In the genomic region with DNA sequence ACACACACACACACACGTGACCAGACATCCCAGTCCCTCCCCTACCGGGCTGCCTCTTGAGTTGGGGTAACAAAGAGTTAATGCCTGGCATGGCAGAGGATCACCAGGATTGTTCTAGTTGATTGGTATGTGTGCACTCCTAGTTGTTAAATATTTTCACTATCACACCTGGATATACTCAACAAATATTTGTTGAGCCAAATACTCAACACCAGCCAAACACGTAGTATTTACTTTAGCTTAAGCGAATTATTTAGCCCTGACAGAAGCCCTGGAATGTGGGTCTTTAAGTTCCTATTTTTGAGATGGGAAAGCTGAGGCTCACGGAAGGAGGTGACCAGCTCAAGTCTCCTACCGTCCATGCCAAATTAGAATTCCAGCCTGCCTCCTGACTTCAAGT, we compare ENCODE assay signal across 11 cellular contexts. TPM values are rescaled to one million over a fixed set of nuclear protein-coding genes. Genes with fewer than 3 reads are reported as not detected.
DNase-seq lines count a peak whose midpoint lies in the region; ATAC-seq, FAIRE-seq and TF ChIP-seq lines count a peak whose summit lies in the region.
"Had no signal": no experiment of that assay in that cellular context is flagged by ENCODE, and none has a peak within 500 bp of the region (broad histone marks: within the 10 kb centered on the region; RNA-seq: fewer than 3 reads in every experiment).

No MANE protein-coding gene starts in this region.

- H3K4me1 Mint-ChIP-seq in activated CD4-positive, alpha-beta memory T cell treated with anti-CD3 and anti-CD28 coated beads, Interleukin-2, amount 10 ng/mL, durations not matched to agents 7 days and 5 days = peaks cover 85% of the 10 kb centered on the region

- no peak for TF ChIP-seq EP300 in A549 (IDR thresholded peaks at IDR 0.05)

- peaks cover 4% of the 10 kb centered on the region; the same call in 1 of the 2 replicates for H3K36me3 ChIP-seq in DOHH2 (ENCODE audit: control insufficient read depth, low read length)
- no peaks in the 10 kb centered on the region for H3K36me3 ChIP-seq in left lung

- no peaks in the 10 kb centered on the region for H3K27me3 ChIP-seq in DOHH2 (ENCODE audit: control insufficient read depth, low read length)
- peaks cover 0 to 16% of the 10 kb centered on the region in 2 donors for H3K27me3 ChIP-seq in left lung

- H3K27ac ChIP-seq in A549 = no peak overlapping the region
- H3K27ac ChIP-seq in DOHH2 (ENCODE audit: low read depth, low read length) = peak overlapping the region; percentile 100
- peak overlapping the region in 1 of 2 donors; percentile 11 for H3K27ac ChIP-seq in left lung

- no peaks in the 10 kb centered on the region for H3K9me2 ChIP-seq in DOHH2 (replicated peaks; ENCODE audit: control insufficient read depth, low read length)

- peaks cover 71% of the 10 kb centered on the region for H3K36me3 Mint-ChIP-seq in activated CD4-positive, alpha-beta memory T cell treated with anti-CD3 and anti-CD28 coated beads, Interleukin-2, amount 10 ng/mL, durations not matched to agents 7 days and 5 days (ENCODE audit: low read depth)

- ATAC-seq in A549 (no peak), left lung (peak; percentile 31)
- ATAC-seq: activated naive CD4-positive, alpha-beta T cell treated with anti-CD3 and anti-CD28 coated beads, Interleukin-2, amount 50 U/mL, for 72 hours had no signal

- FAIRE-seq in A549 (lab: Jason Lieb, UNC) = no peak

- no peak for TF ChIP-seq CTCF in A549 (IDR thresholded peaks at IDR 0.05)
- no peak for TF ChIP-seq CTCF in DOHH2 (IDR thresholded peaks at IDR 0.05; ENCODE audit: low read depth, low read length, poor library complexity, severe bottlenecking)
- no peak for TF ChIP-seq CTCF in left lung (IDR thresholded peaks at IDR 0.05)

- DNase-seq in A549 (ENCODE audit: low read depth in 1 of 2, low spot score in 1 of 2) = no peak
- no peak for DNase-seq in activated CD4-positive, alpha-beta memory T cell treated with anti-CD3 and anti-CD28 coated beads, Interleukin-2, amount 10 ng/mL, durations not matched to agents 7 days and 5 days
- DNase-seq in left lung = no peak
- no peak for DNase-seq in HK-2 (ENCODE audit: unreplicated experiment)
- DNase-seq in NCI-H2171 treated with DMSO at 0.1 percent for 48 hours (lab: John Stamatoyannopoulos, UW) = no peak
- DNase-seq in NCI-H2107 treated with DMSO at 0.1 percent for 48 hours (lab: John Stamatoyannopoulos, UW; ENCODE audit: unreplicated experiment) = no peak
- no peak for DNase-seq in A172 (ENCODE audit: low spot score)

- H3K4me2 ChIP-seq in A549 (peak overlapping the region; percentile 38; the same call in 1 of the 3 replicates), DOHH2 (ENCODE audit: low read length) (peak overlapping the region; percentile 100)

- H4K20me1 ChIP-seq in DOHH2 (ENCODE audit: control insufficient read depth, insufficient read depth, low read depth, low read length) = no peaks in the 10 kb centered on the region

- H3K9me3 ChIP-seq in A549 (no peaks in the 10 kb centered on the region), DOHH2 (ENCODE audit: control insufficient read depth, insufficient read depth, low read length) (no peaks in the 10 kb centered on the region), left lung (no peaks in the 10 kb centered on the region)

- no peak overlapping the region for H3K4me3 ChIP-seq in A549
- peak overlapping the region; percentile 84 for H3K4me3 ChIP-seq in DOHH2 (ENCODE audit: low read length)
- H3K4me3 ChIP-seq in left lung = no peak overlapping the region

- WGBS in A549 (ENCODE audit: missing lambda C conversion rate) = 16% methylated on average over 6 of the region's 6 CpGs

- H3K4me1 ChIP-seq in A549 (peaks cover 6% of the 10 kb centered on the region; the same call in 1 of the 3 replicates), DOHH2 (ENCODE audit: control insufficient read depth, low read length) (peaks cover 93% of the 10 kb centered on the region), left lung (peaks cover 33 to 51% of the 10 kb centered on the region in 2 donors)

- peaks cover 6% of the 10 kb centered on the region; the same call in 1 of the 2 replicates for H3K79me2 ChIP-seq in DOHH2 (ENCODE audit: control insufficient read depth, low read length)

- POLR2A ChIA-PET in A549 (lab: Yijun Ruan, JAX) = no interaction called here
- POLR2A ChIA-PET in activated CD4-positive, alpha-beta memory T cell treated with anti-CD3 and anti-CD28 coated beads, Interleukin-2, amount 10 ng/mL, durations not matched to agents 7 days and 5 days (lab: Charles Lee) = interaction anchor here (0.9 to 1.2 kb wide), 2 partner anchors 17 to 91 kb away, joined by 3 read pairs; a partner anchor contains a TSS

- no peaks in the 10 kb centered on the region for H3K27me3 Mint-ChIP-seq in activated CD4-positive, alpha-beta memory T cell treated with anti-CD3 and anti-CD28 coated beads, Interleukin-2, amount 10 ng/mL, durations not matched to agents 7 days and 5 days

- peak overlapping the region; percentile 97 for H3K27ac Mint-ChIP-seq in activated CD4-positive, alpha-beta memory T cell treated with anti-CD3 and anti-CD28 coated beads, Interleukin-2, amount 10 ng/mL, durations not matched to agents 7 days and 5 days

- intact Hi-C loops in left lung (cut with DNase I) = no loop called here

- TF ChIP-seq RAD21 in A549 (conservative IDR thresholded peaks at IDR 0.05 in 1 of 2, IDR thresholded peaks at IDR 0.05 in 1 of 2) = no peak

- H3K4me3 Mint-ChIP-seq in activated CD4-positive, alpha-beta memory T cell treated with anti-CD3 and anti-CD28 coated beads, Interleukin-2, amount 10 ng/mL, durations not matched to agents 7 days and 5 days = no peak overlapping the region

- H3K9me3 Mint-ChIP-seq in activated CD4-positive, alpha-beta memory T cell treated with anti-CD3 and anti-CD28 coated beads, Interleukin-2, amount 10 ng/mL, durations not matched to agents 7 days and 5 days = no peaks in the 10 kb centered on the region
- H3K9me3 Mint-ChIP-seq: activated naive CD4-positive, alpha-beta T cell treated with anti-CD3 and anti-CD28 coated beads, Interleukin-2, amount 50 U/mL, for 72 hours had no signal

- no peak for TF ChIP-seq POLR2A in A549 (IDR thresholded peaks at IDR 0.05; ENCODE audit: low read length)

- peaks cover 70% of the 10 kb centered on the region for H3F3A ChIP-seq in DOHH2 (ENCODE audit: control insufficient read depth, insufficient read depth)

- CTCF ChIA-PET in A549 (lab: Yijun Ruan, JAX) = interaction anchor here (0.6 kb wide), 1 partner anchor 31 kb away, joined by 3 read pairs; no protein-coding TSS in a partner anchor
- CTCF ChIA-PET in activated CD4-positive, alpha-beta memory T cell treated with anti-CD3 and anti-CD28 coated beads, Interleukin-2, amount 10 ng/mL, durations not matched to agents 7 days and 5 days (lab: Charles Lee) = interaction anchor here (3.0 kb wide), 1 partner anchor 19 kb away, joined by 11 read pairs; no protein-coding TSS in a partner anchor

RNA-seq across cellular contexts. Expression of a gene that starts 10.5 kb away (rescaled TPM):
- polyA plus RNA-seq in A549 (2011; rRNA removed) = not detected in 2 replicates
- polyA plus RNA-seq in A549 (2012; cell fraction: cytosol; rRNA removed) = not detected in 2 replicates
- polyA plus RNA-seq in A549 (2012; cell fraction: nucleus; rRNA removed) = not detected in 2 replicates
- polyA plus RNA-seq in A549 (2017; fragmentation: RNase III; extraction: RNeasy Plus Mini Kit Qiagen cat#74134 plus additional on column Dnase treatment) = not detected in 3 replicates
- polyA minus RNA-seq in A549 (2011; rRNA and poly(A)+ RNA removed) = not detected in 2 replicates
- 100 to 1,000 TPM; 639 to 653 TPM for total RNA-seq in activated CD4-positive, alpha-beta memory T cell treated with anti-CD3 and anti-CD28 coated beads, Interleukin-2, amount 10 ng/mL, durations not matched to agents 7 days and 5 days
- total RNA-seq in left lung = 10 to 100 TPM in 1 of 2 donors, 1 to 10 TPM in 1; 3.6 to 10.5 TPM
- not detected in 2 replicates for total RNA-seq in A172 (2014; rRNA removed; shearing (Covaris generic))
- polyA plus RNA-seq: BJ, neural cell had no signal

RNA-seq across cellular contexts. Expression of a gene that starts 27.5 kb away (rescaled TPM):
- polyA plus RNA-seq in A549 (2011; rRNA removed) = not detected in 2 replicates
- polyA plus RNA-seq in A549 (2012; cell fraction: cytosol; rRNA removed) = not detected in 2 replicates
- polyA plus RNA-seq in A549 (2012; cell fraction: nucleus; rRNA removed) = not detected in 2 replicates
- polyA plus RNA-seq in A549 (2017; fragmentation: RNase III; extraction: RNeasy Plus Mini Kit Qiagen cat#74134 plus additional on column Dnase treatment) = not detected in 3 replicates
- polyA minus RNA-seq in A549 (2011; rRNA and poly(A)+ RNA removed) = not detected in 2 replicates
- 100 to 1,000 TPM; 467 to 476 TPM for total RNA-seq in activated CD4-positive, alpha-beta memory T cell treated with anti-CD3 and anti-CD28 coated beads, Interleukin-2, amount 10 ng/mL, durations not matched to agents 7 days and 5 days
- total RNA-seq in left lung = 1 to 10 TPM; 3.3 to 7.0 TPM
- total RNA-seq in A172 (2014; rRNA removed; shearing (Covaris generic)) = not detected in 2 replicates
- polyA plus RNA-seq: BJ, neural cell had no signal

RNA-seq across cellular contexts. Expression of a gene that starts 29.2 kb away (rescaled TPM):
- polyA plus RNA-seq in A549 (2011; rRNA removed) (not detected in 2 replicates), A549 (2017; fragmentation: RNase III; extraction: RNeasy Plus Mini Kit Qiagen cat#74134 plus additional on column Dnase treatment) (not detected in 3 replicates)
- polyA plus RNA-seq in A549 (2012; cell fraction: cytosol; rRNA removed) = not detected in 2 replicates
- not detected in 2 replicates for polyA plus RNA-seq in A549 (2012; cell fraction: nucleus; rRNA removed)
- polyA minus RNA-seq in A549 (2011; rRNA and poly(A)+ RNA removed) = not detected in 2 replicates
- 100 to 1,000 TPM; 223 to 225 TPM for total RNA-seq in activated CD4-positive, alpha-beta memory T cell treated with anti-CD3 and anti-CD28 coated beads, Interleukin-2, amount 10 ng/mL, durations not matched to agents 7 days and 5 days
- 1 to 10 TPM in 1 of 2 donors, under 1 TPM in 1; 0.85 to 3.8 TPM for total RNA-seq in left lung
- total RNA-seq in A172 (2014; rRNA removed; shearing (Covaris generic)) = not detected in 2 replicates
- polyA plus RNA-seq: BJ, neural cell had no signal

RNA-seq across cellular contexts. Expression of a gene that starts 44.4 kb away (rescaled TPM):
- polyA plus RNA-seq in A549 (2011; rRNA removed) (18.9 and 28.7 TPM in 2 replicates), A549 (2017; fragmentation: RNase III; extraction: RNeasy Plus Mini Kit Qiagen cat#74134 plus additional on column Dnase treatment) (11.4 to 12.1 TPM (median 11.9 TPM) in 3 replicates)
- polyA plus RNA-seq in A549 (2012; cell fraction: cytosol; rRNA removed) = 3.5 and 4.0 TPM in 2 replicates
- polyA plus RNA-seq in A549 (2012; cell fraction: nucleus; rRNA removed) = 4.1 and 6.5 TPM in 2 replicates
- polyA minus RNA-seq in A549 (2011; rRNA and poly(A)+ RNA removed) = 29.8 and 32.6 TPM in 2 replicates
- 10 to 100 TPM; 42.1 to 44.1 TPM for total RNA-seq in activated CD4-positive, alpha-beta memory T cell treated with anti-CD3 and anti-CD28 coated beads, Interleukin-2, amount 10 ng/mL, durations not matched to agents 7 days and 5 days
- 10 to 100 TPM; 40.8 to 45.3 TPM for total RNA-seq in left lung
- 24.8 and 25.4 TPM in 2 replicates for total RNA-seq in A172 (2014; rRNA removed; shearing (Covaris generic))

RNA-seq across cellular contexts. Expression of a gene that starts 50.9 kb away (rescaled TPM):
- 0.09 and 0.14 TPM in 2 replicates for polyA plus RNA-seq in A549 (2011; rRNA removed)
- not detected in 2 replicates for polyA plus RNA-seq in A549 (2012; cell fraction: cytosol; rRNA removed)
- not detected in 2 replicates for polyA plus RNA-seq in A549 (2012; cell fraction: nucleus; rRNA removed)
- 0.08 TPM in 1 of 3 replicates, not detected in the others for polyA plus RNA-seq in A549 (2017; fragmentation: RNase III; extraction: RNeasy Plus Mini Kit Qiagen cat#74134 plus additional on column Dnase treatment)
- not detected in 2 replicates for polyA minus RNA-seq in A549 (2011; rRNA and poly(A)+ RNA removed)
- 1 to 10 TPM; 3.8 to 5.3 TPM for total RNA-seq in activated CD4-positive, alpha-beta memory T cell treated with anti-CD3 and anti-CD28 coated beads, Interleukin-2, amount 10 ng/mL, durations not matched to agents 7 days and 5 days
- total RNA-seq in left lung = 100 to 1,000 TPM; 111 to 117 TPM
- total RNA-seq in A172 (2014; rRNA removed; shearing (Covaris generic)) = not detected in 2 replicates
- polyA plus RNA-seq: BJ, neural cell had no signal

Comparison
In these comparisons a context has a peak if more than half of its experiments do, and no peak if none do; other contexts are left out.
1. RNA of a gene that starts 10.5 kb away (total RNA-seq): 639 to 653 TPM in activated CD4-positive, alpha-beta memory T cell treated with anti-CD3 and anti-CD28 coated beads, Interleukin-2, amount 10 ng/mL, durations not matched to agents 7 days and 5 days; 3.6 to 10.5 TPM in left lung and not detected in A172; every median in the first group is over 10 times any median in the second.
2. RNA of a gene that starts 27.5 kb away (total RNA-seq): 467 to 476 TPM in activated CD4-positive, alpha-beta memory T cell treated with anti-CD3 and anti-CD28 coated beads, Interleukin-2, amount 10 ng/mL, durations not matched to agents 7 days and 5 days; 3.3 to 7.0 TPM in left lung and not detected in A172; every median in the first group is over 10 times any median in the second.
3. RNA of a gene that starts 29.2 kb away (total RNA-seq): 223 to 225 TPM in activated CD4-positive, alpha-beta memory T cell treated with anti-CD3 and anti-CD28 coated beads, Interleukin-2, amount 10 ng/mL, durations not matched to agents 7 days and 5 days; 0.85 to 3.8 TPM in left lung and not detected in A172; every median in the first group is over 10 times any median in the second.